26 cellular contexts compared by ENCODE assay signal in genomic region chr3:192296845-192297244, GRCh38.
"Had no signal": no experiment of that assay in that cellular context is flagged by ENCODE, and none has a peak within 500 bp of the region (broad histone marks: within the 10 kb centered on the region; RNA-seq: fewer than 3 reads in every experiment).

No MANE protein-coding gene starts in this region.

- H3K27ac Mint-ChIP-seq: T-helper 1 cell treated with Interleukin-12 subunit alpha and Interleukin-12 subunit beta and Interleukin-4 antibody, amounts not matched to agents 30 μg/mL and 1 μg/mL, for 36 hours had no signal

- H2AFZ ChIP-seq: PC-9 had no signal

- H3K4me1 ChIP-seq: SJSA1 had no signal

- H3K4me2 ChIP-seq: KMS-11, PC-9, SK-N-SH had no signal

- H3K9me3 Mint-ChIP-seq: T-helper 1 cell treated with Interleukin-12 subunit alpha and Interleukin-12 subunit beta and Interleukin-4 antibody, amounts not matched to agents 30 μg/mL and 1 μg/mL, for 36 hours had no signal

- H3K36me3 ChIP-seq: MG63, SJSA1 had no signal

- H3K27ac ChIP-seq: KMS-11, PC-9, SJSA1 had no signal

- ATAC-seq: Panc1 had no signal

- H3K9me2 ChIP-seq: SK-N-SH had no signal

- DNase-seq: Karpas-422, MG63, MV-4-11, NCI-H1092, NCI-H1694, NCI-H187, NCI-H1930, NCI-H2029 treated with DMSO at 0.1 percent for 48 hours, NCI-H2107, NCI-H2171, NCI-H226, NCI-H446 treated with DMSO at 0.1 percent for 48 hours, NCI-H510A treated with DMSO at 0.1 percent for 48 hours, NCI-H524 treated with DMSO at 0.1 percent for 48 hours, NCI-H526 treated with DMSO at 0.1 percent for 48 hours, NCI-H82, PC-9, Right ventricle myocardium superior, SHP77 treated with DMSO at 0.1 percent for 48 hours, SK-N-SH, SW 1271, T-helper 1 cell had no signal

- H3K4me3 ChIP-seq: MG63, PC-9, SJSA1 had no signal

- H3K27me3 ChIP-seq: SJSA1 had no signal

- H3K4me3 Mint-ChIP-seq: T-helper 1 cell treated with Interleukin-12 subunit alpha and Interleukin-12 subunit beta and Interleukin-4 antibody, amounts not matched to agents 30 μg/mL and 1 μg/mL, for 36 hours had no signal
